1 cellular context compared by ENCODE assay signal in genomic region chr14:81534510-81535074, GRCh38.
TF ChIP-seq lines count a peak whose summit lies in the region.

No MANE protein-coding gene starts in this region.

TF ChIP-seq in GM12878, 131 proteins besides CTCF, POLR2A, EP300 and RAD21 (continued from another document):
- peak; percentile 47; the same call in 1 of the 2 replicates for TF ChIP-seq MLLT1 (IDR thresholded peaks at IDR 0.05)
